In genomic region chr1:12157366-12158231, GRCh38 we compare ENCODE assay signal across 10 cellular contexts. TPM values are rescaled to one million over a fixed set of nuclear protein-coding genes. Genes with fewer than 3 reads are reported as not detected.
DNase-seq lines count a peak whose midpoint lies in the region; ATAC-seq and TF ChIP-seq lines count a peak whose summit lies in the region.
"Had no signal": no experiment of that assay in that cellular context is flagged by ENCODE, and none has a peak within 500 bp of the region (broad histone marks: within the 10 kb centered on the region; RNA-seq: fewer than 3 reads in every experiment).

No MANE protein-coding gene starts in this region.

- H3K4me3 Mint-ChIP-seq in activated CD8-positive, alpha-beta T cell treated with anti-CD3 and anti-CD28 coated beads for 36 hours: peak overlapping the region; percentile 47
- H3K4me3 Mint-ChIP-seq in naive B cell: peak overlapping the region; percentile 25 to 79 (median 46)

- H3K27me3 Mint-ChIP-seq in activated CD8-positive, alpha-beta T cell treated with anti-CD3 and anti-CD28 coated beads for 36 hours: no peaks in the 10 kb centered on the region
- no peaks in the 10 kb centered on the region for H3K27me3 Mint-ChIP-seq in naive B cell

- no peaks in the 10 kb centered on the region for H3K27me3 ChIP-seq in GM06990 (replicated peaks; ENCODE audit: control insufficient read depth, insufficient read depth, low read length)

- CTCF ChIA-PET in activated CD8-positive, alpha-beta T cell treated with anti-CD3 and anti-CD28 coated beads for 36 hours (lab: Charles Lee): interaction anchor here (1.6 to 3.9 kb wide), 3 partner anchors 21 to 33 kb away, joined by 6 to 32 read pairs (median 7); no protein-coding TSS in a partner anchor

- peak; percentile 23 for ATAC-seq in HG02798 (IDR thresholded peaks at IDR 0.05; ENCODE audit: poor library complexity, unreplicated experiment)
- ATAC-seq in activated CD8-positive, alpha-beta T cell treated with anti-CD3 and anti-CD28 coated beads for 36 hours: peak; percentile 58
- ATAC-seq in naive B cell (ENCODE audit: low read depth in 2 of 2): peak; percentile 37 to 46
- ATAC-seq in GM18517 (IDR thresholded peaks at IDR 0.05; ENCODE audit: unreplicated experiment): no peak
- no peak for ATAC-seq in HG03039 (IDR thresholded peaks at IDR 0.05; ENCODE audit: unreplicated experiment)

- peaks cover 82% of the 10 kb centered on the region for H3K4me1 Mint-ChIP-seq in activated CD8-positive, alpha-beta T cell treated with anti-CD3 and anti-CD28 coated beads for 36 hours (ENCODE audit: low read depth)
- peaks cover 57 to 81% (median 76%) of the 10 kb centered on the region in 3 donors for H3K4me1 Mint-ChIP-seq in naive B cell

- TF ChIP-seq CTCF in GM06990 (IDR thresholded peaks at IDR 0.05; ENCODE audit: insufficient read depth, low read length, poor library complexity, severe bottlenecking): no peak
- no peak for TF ChIP-seq CTCF in activated CD8-positive, alpha-beta T cell treated with anti-CD3 and anti-CD28 coated beads for 36 hours (IDR thresholded peaks at IDR 0.05)

- intact Hi-C loops in activated CD8-positive, alpha-beta T cell treated with anti-CD3 and anti-CD28 coated beads for 36 hours (cut with micrococcal nuclease): no loop called here

- no peaks in the 10 kb centered on the region for H3K36me3 ChIP-seq in GM06990 (ENCODE audit: control insufficient read depth, insufficient read depth, low read length)

- POLR2A ChIA-PET in activated CD8-positive, alpha-beta T cell treated with anti-CD3 and anti-CD28 coated beads for 36 hours (lab: Charles Lee): interaction anchor here (0.6 to 3.0 kb wide), 9 partner anchors 9 to 250 kb away, joined by 3 to 12 read pairs (median 10); partner anchors contain the start of gene TNFRSF1B

- peaks cover 4% of the 10 kb centered on the region for H3K9me3 Mint-ChIP-seq in activated CD8-positive, alpha-beta T cell treated with anti-CD3 and anti-CD28 coated beads for 36 hours
- H3K9me3 Mint-ChIP-seq in naive B cell: peaks cover 0 to 1% (median 0%) of the 10 kb centered on the region in 7 donors

- DNase-seq in GM06990 (ENCODE audit: extremely low read depth, insufficient read length) (peak; percentile 53), naive B cell (no peak), NCI-H128 (lab: John Stamatoyannopoulos, UW; ENCODE audit: unreplicated experiment) (no peak), occipital lobe (lab: John Stamatoyannopoulos, UW) (no peak)
- peak; percentile 76 for DNase-seq in activated CD8-positive, alpha-beta T cell treated with anti-CD3 and anti-CD28 coated beads for 36 hours
- DNase-seq: NCI-H510A treated with DMSO at 0.1 percent for 48 hours had no signal

- H3K27ac Mint-ChIP-seq in activated CD8-positive, alpha-beta T cell treated with anti-CD3 and anti-CD28 coated beads for 36 hours: peak overlapping the region; percentile 93
- H3K27ac Mint-ChIP-seq in naive B cell: peak overlapping the region in 5 of 6 donors; percentile 31 to 93 (median 79)

- peaks cover 3% of the 10 kb centered on the region for H3K36me3 Mint-ChIP-seq in activated CD8-positive, alpha-beta T cell treated with anti-CD3 and anti-CD28 coated beads for 36 hours (ENCODE audit: low read depth)
- H3K36me3 Mint-ChIP-seq in naive B cell: no peaks in the 10 kb centered on the region

- H3K4me3 ChIP-seq in GM06990 (replicated peaks; ENCODE audit: low read depth, low read length): no peak overlapping the region; the same call in 1 of the 2 replicates
- H3K4me3 ChIP-seq: coronary artery had no signal

RNA-seq across cellular contexts. Expression of gene TNFRSF1B, which starts 9.2 kb away (rescaled TPM):
- 100 to 1,000 TPM; 173 to 191 TPM for total RNA-seq in activated CD8-positive, alpha-beta T cell treated with anti-CD3 and anti-CD28 coated beads for 36 hours
- 10 to 100 TPM; 29.0 to 54.0 (median 42.7) TPM for polyA plus RNA-seq in naive B cell (ENCODE audit: low read depth in 6 of 6)
- 3.1 TPM for total RNA-seq in occipital lobe

Comparison
In these comparisons a context has a peak if more than half of its experiments do, and no peak if none do; other contexts are left out.
1. DNase-seq: peak in GM06990 (single experiment) and activated CD8-positive, alpha-beta T cell treated with anti-CD3 and anti-CD28 coated beads for 36 hours (single experiment); none in naive B cell (single experiment), NCI-H128 (single experiment) and occipital lobe (single experiment).
2. ATAC-seq: peak in HG02798 (single experiment), activated CD8-positive, alpha-beta T cell treated with anti-CD3 and anti-CD28 coated beads for 36 hours (single experiment) and naive B cell (2 of 2); none in GM18517 (single experiment) and HG03039 (single experiment).
3. RNA of gene TNFRSF1B, which starts 9.2 kb away (total RNA-seq): 173 to 191 TPM in activated CD8-positive, alpha-beta T cell treated with anti-CD3 and anti-CD28 coated beads for 36 hours; 3.1 TPM in occipital lobe (single experiment); every median in the first group is over 10 times any median in the second.